Comparison of ENCODE assay signal across 20 cellular contexts in the genomic region with DNA sequence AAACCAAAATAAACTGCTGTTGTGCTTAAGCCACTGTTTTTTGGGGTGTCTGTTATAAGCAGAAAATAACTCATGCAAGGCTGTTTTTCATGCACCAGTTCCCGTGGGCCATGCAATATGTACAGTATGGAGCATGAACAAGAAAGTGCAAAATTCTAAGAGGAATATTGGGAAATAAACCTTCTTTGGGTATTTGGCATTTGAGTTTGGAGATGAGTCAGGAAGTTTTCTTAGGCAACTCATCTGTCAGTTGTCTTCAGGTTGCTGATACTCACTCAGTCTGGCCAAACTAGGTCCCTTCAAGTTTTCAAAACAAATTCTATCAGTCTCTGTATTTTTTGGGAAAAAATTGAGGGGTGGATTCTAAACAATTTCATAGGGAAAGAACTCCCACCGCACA. TPM values are rescaled to one million over a fixed set of nuclear protein-coding genes. Genes with fewer than 3 reads are reported as not detected.
DNase-seq lines count a peak whose midpoint lies in the region; ATAC-seq, FAIRE-seq and TF ChIP-seq lines count a peak whose summit lies in the region.
"Had no signal": no experiment of that assay in that cellular context is flagged by ENCODE, and none has a peak within 500 bp of the region (broad histone marks: within the 10 kb centered on the region; RNA-seq: fewer than 3 reads in every experiment).

No MANE protein-coding gene starts in this region.

- no peak for TF ChIP-seq RAD21 in GM12878 (IDR thresholded peaks at IDR 0.05; ENCODE audit: insufficient read depth, low read depth, low read length)

- intact Hi-C loops in GM12878 (cut with micrococcal nuclease; ENCODE audit: unreplicated experiment) = no loop called here

- WGBS in GM12878 (ENCODE audit: insufficient coverage, insufficient replicate concordance, low lambda C conversion rate, missing lambda C conversion rate) = 20% methylated on average over 2 of the region's 2 CpGs

- TF ChIP-seq POLR2A in GM12878 (IDR thresholded peaks at IDR 0.05; ENCODE audit: low read depth, low read length) (no peak), H54 (IDR thresholded peaks at IDR 0.05; ENCODE audit: low read depth, low read length) (no peak)

- H3K9me3 ChIP-seq in BLaER1 treated with 17β-estradiol and CSF1 and Interleukin-3, amounts not matched to agents 10 nM and 100 nM (replicated peaks in 1 of 11) = no peaks in the 10 kb centered on the region
- no peaks in the 10 kb centered on the region for H3K9me3 ChIP-seq in Loucy (ENCODE audit: insufficient read depth, low read depth, low read length)
- no peaks in the 10 kb centered on the region for H3K9me3 ChIP-seq in GM12878 (replicated peaks; ENCODE audit: control insufficient read depth, insufficient read depth, low read length)

- no peaks in the 10 kb centered on the region for H3K27me3 ChIP-seq in BLaER1 treated with 17β-estradiol and CSF1 and Interleukin-3, amounts not matched to agents 10 nM and 100 nM
- H3K27me3 ChIP-seq in Loucy (ENCODE audit: insufficient read depth, low read length, poor library complexity, severe bottlenecking) (no peaks in the 10 kb centered on the region), GM12878 (replicated peaks in 1 of 2; ENCODE audit: control insufficient read depth in 2 of 2, insufficient read depth in 2 of 2, low read length in 1 of 2) (no peaks in the 10 kb centered on the region; a peak in 1 of 4 replicates), brain microvascular endothelial cell (replicated peaks) (peaks cover 4% of the 10 kb centered on the region)

- peak overlapping the region; percentile 19 to 89 (median 35); a peak in 17 of 22 replicates for H3K4me2 ChIP-seq in BLaER1 treated with 17β-estradiol and CSF1 and Interleukin-3, amounts not matched to agents 10 nM and 100 nM
- H3K4me2 ChIP-seq in Loucy (ENCODE audit: low read depth, low read length, poor library complexity, severe bottlenecking) (peak overlapping the region; percentile 40), GM12878 (ENCODE audit: control insufficient read depth, insufficient read depth) (0 out of 2 replicates have a peak overlapping the region, but pooled peaks have one; percentile 21)

- BruUV-seq in GM12878 (replicated peaks; lab: Mats Ljungman, UMichigan) = no TSS peak

- POLR2A ChIA-PET in GM12878 (lab: Charles Lee) = no interaction called here

- no peak for FAIRE-seq in GM12878 (lab: Jason Lieb, UNC)
- FAIRE-seq in H54 (lab: Jason Lieb, UNC) = no peak
- FAIRE-seq: D721Med, RCC 7860 had no signal

- no peaks in the 10 kb centered on the region for H3K9me2 ChIP-seq in Loucy (replicated peaks; ENCODE audit: low read depth, low read length)

- 0 out of 2 replicates have a peak overlapping the region, but pooled peaks have one; percentile 51 for H2AFZ ChIP-seq in Loucy (ENCODE audit: low read length)
- no peak overlapping the region for H2AFZ ChIP-seq in GM12878 (ENCODE audit: control insufficient read depth, low read depth, low read length)

- in situ Hi-C loops in GM12878 (cut with MboI) = no loop called here
- in situ Hi-C loops in brain microvascular endothelial cell (cut with HindIII; ENCODE audit: low pct_ligation_motif_present, low sequenced_read_pairs) = no loop called here

- H3K27ac ChIP-seq in BLaER1 treated with 17β-estradiol and CSF1 and Interleukin-3, amounts not matched to agents 10 nM and 100 nM = no peak overlapping the region; a peak in 1 of 22 replicates
- H3K27ac ChIP-seq in GM12878 (ENCODE audit: control insufficient read depth, insufficient read depth) (no peak overlapping the region), brain microvascular endothelial cell (no peak overlapping the region)

- no peaks in the 10 kb centered on the region for H3F3A ChIP-seq in Loucy (ENCODE audit: low read depth)

- no peaks in the 10 kb centered on the region for H4K20me1 ChIP-seq in BLaER1 treated with 17β-estradiol and CSF1 and Interleukin-3, amounts not matched to agents 10 nM and 100 nM
- H4K20me1 ChIP-seq in Loucy (ENCODE audit: insufficient read depth, low read length, poor library complexity, severe bottlenecking) (no peaks in the 10 kb centered on the region), GM12878 (ENCODE audit: control insufficient read depth, insufficient read depth) (no peaks in the 10 kb centered on the region)

- RAD21 ChIA-PET in GM12878 (lab: Charles Lee; ENCODE audit: unreplicated experiment) = no interaction called here

- TF ChIP-seq EP300 in GM12878 (IDR thresholded peaks at IDR 0.05; ENCODE audit: borderline replicate concordance in 1 of 2, control insufficient read depth in 1 of 2, low read depth in 2 of 2, low read length in 2 of 2) = no peak

- no peaks in the 10 kb centered on the region for H3K36me3 ChIP-seq in BLaER1 treated with 17β-estradiol and CSF1 and Interleukin-3, amounts not matched to agents 10 nM and 100 nM
- H3K36me3 ChIP-seq in Loucy (ENCODE audit: insufficient read depth, low read length) (no peaks in the 10 kb centered on the region), GM12878 (ENCODE audit: control insufficient read depth in 2 of 2, insufficient read depth in 2 of 2, low read length in 1 of 2) (no peaks in the 10 kb centered on the region), brain microvascular endothelial cell (replicated peaks) (no peaks in the 10 kb centered on the region)

- no peak; the same call in 2 of the 3 replicates for ATAC-seq in GM12878

- peaks cover 32 to 63% (median 41%) of the 10 kb centered on the region in 10 experiments for H3K4me1 ChIP-seq in BLaER1 treated with 17β-estradiol and CSF1 and Interleukin-3, amounts not matched to agents 10 nM and 100 nM
- H3K4me1 ChIP-seq in Loucy (ENCODE audit: insufficient read depth, low read length, poor library complexity, severe bottlenecking) (no peaks in the 10 kb centered on the region), GM12878 (ENCODE audit: control insufficient read depth, insufficient read depth, low read length) (no peaks in the 10 kb centered on the region)

- H3K9ac ChIP-seq in BLaER1 treated with 17β-estradiol and CSF1 and Interleukin-3, amounts not matched to agents 10 nM and 100 nM = no peak overlapping the region; a peak in 1 of 22 replicates
- H3K9ac ChIP-seq in Loucy (ENCODE audit: low read depth, low read length, poor library complexity, severe bottlenecking) (no peak overlapping the region), GM12878 (ENCODE audit: control insufficient read depth, insufficient read depth, low read length) (no peak overlapping the region)

- no peak for DNase-seq in GM12878 (ENCODE audit: low read depth, low spot score)
- peak; percentile 43 for DNase-seq in fibroblast of peridontal ligament (ENCODE audit: extremely low read depth)
- DNase-seq in NCI-H1436 treated with DMSO at 0.1 percent for 48 hours (lab: John Stamatoyannopoulos, UW) = no peak
- DNase-seq in DMS153 (lab: John Stamatoyannopoulos, UW) = no peak
- DNase-seq in H54 (ENCODE audit: insufficient read length, low spot score) = no peak
- no peak for DNase-seq in brain microvascular endothelial cell
- DNase-seq: AML-193; CD4-positive, alpha-beta memory T cell; DND-41; GF-D8; H7; NCI-H1105; NCI-H187; NCI-H2171; NCI-H82; SHP77 treated with DMSO at 0.1 percent for 48 hours had no signal

- H3K4me3 ChIP-seq in BLaER1 treated with 17β-estradiol and CSF1 and Interleukin-3, amounts not matched to agents 10 nM and 100 nM = no peak overlapping the region
- H3K4me3 ChIP-seq in Loucy (ENCODE audit: low read length, poor library complexity, severe bottlenecking) = no peak overlapping the region
- H3K4me3 ChIP-seq in GM12878 = no peak overlapping the region
- H3K4me3 ChIP-seq in brain microvascular endothelial cell (ENCODE audit: low read depth, low read length) = no peak overlapping the region

- CTCF ChIA-PET in GM12878 (lab: Yijun Ruan, JAX) = interaction anchor here (1.1 kb wide), 1 partner anchor 14 kb away, joined by 4 read pairs; no protein-coding TSS in a partner anchor

- SMC1A ChIA-PET in GM12878 (lab: Charles Lee; ENCODE audit: uncharacterized antibody, unreplicated experiment) = interaction anchor here (1.0 kb wide), 1 partner anchor 689 kb away, joined by 3 read pairs; no protein-coding TSS in a partner anchor

- no peak for TF ChIP-seq CTCF in Loucy (conservative IDR thresholded peaks at IDR 0.05; ENCODE audit: low read length)
- no peak for TF ChIP-seq CTCF in GM12878 (IDR thresholded peaks at IDR 0.05 in 2 of 3, conservative IDR thresholded peaks at IDR 0.05 in 1 of 3; ENCODE audit: control insufficient read depth in 2 of 3, extremely low read depth in 1 of 3, insufficient read depth in 1 of 3, low read depth in 3 of 3, low read length in 3 of 3)
- TF ChIP-seq CTCF in brain microvascular endothelial cell (IDR thresholded peaks at IDR 0.05; ENCODE audit: low read depth, low read length, missing control alignments) = no peak

- H3K79me2 ChIP-seq in Loucy (ENCODE audit: insufficient read depth, low read length) = no peaks in the 10 kb centered on the region
- H3K79me2 ChIP-seq in GM12878 (ENCODE audit: control insufficient read depth, insufficient read depth, low read length) = no peaks in the 10 kb centered on the region

TF ChIP-seq in GM12878, 131 proteins besides CTCF, POLR2A, EP300 and RAD21 (continues in another document):
- TF ChIP-seq RCOR1 (conservative IDR thresholded peaks at IDR 0.05; ENCODE audit: low read depth, low read length) = no peak
- TF ChIP-seq JUNB (IDR thresholded peaks at IDR 0.05) = no peak

RNA-seq across cellular contexts. Expression of gene ZFAND3, which starts 14.9 kb away (rescaled TPM):
- 26.2 and 26.9 TPM in 2 replicates for total RNA-seq in GM12878 (2013; cell fraction: nucleolus; rRNA removed)
- 8.2 and 10.7 TPM in 2 replicates for total RNA-seq in GM12878 (2014; rRNA removed)
- 18.2 and 19.1 TPM in 2 replicates for total RNA-seq in GM12878 (2014; rRNA removed; fragmentation: Illumina TruSeq; extraction: Trizol)
- 34.4 and 38.0 TPM in 2 replicates for total RNA-seq in GM12878 (2021)
- polyA plus RNA-seq in GM12878 (2011; ENCODE audit: low read depth) = 25.3 TPM
- 16.0 and 17.0 TPM in 2 replicates for polyA plus RNA-seq in GM12878 (2011; rRNA removed)
- polyA plus RNA-seq in GM12878 (2011; cell fraction: cytosol; rRNA removed) = 9.5 and 13.2 TPM in 2 replicates
- 7.8 and 10.9 TPM in 2 replicates for polyA plus RNA-seq in GM12878 (2011; cell fraction: nucleus; rRNA removed)
- 50.6 and 56.3 TPM in 2 replicates for polyA plus RNA-seq in GM12878 (2012)
- 29.1 and 34.3 TPM in 2 replicates for polyA plus RNA-seq in GM12878 (2014; fragmentation: Illumina TruSeq; extraction: Trizol)
- 1 to 10 TPM in 1 of 2 experiments, under 1 TPM in 1; 0.90 to 1.8 TPM for polyA plus RNA-seq in GM12878 (2014; fragmentation: Nextera tagmentation; extraction: Ambion mirVana)
- polyA plus RNA-seq in GM12878 (2014; rRNA removed) = 16.9 and 17.2 TPM in 2 replicates
- polyA plus RNA-seq in GM12878 (2016; fragmentation: Nextera tagmentation; extraction: Ambion mirVana) = 10 to 100 TPM in 1 of 2 experiments, 1 to 10 TPM in 1; 5.3 to 15.7 TPM
- polyA minus RNA-seq in GM12878 (2011; rRNA and poly(A)+ RNA removed) = 10.6 and 11.9 TPM in 2 replicates
- polyA minus RNA-seq in GM12878 (2011; cell fraction: cytosol; rRNA and poly(A)+ RNA removed) = 13.6 and 16.2 TPM in 2 replicates
- polyA minus RNA-seq in GM12878 (2011; cell fraction: nucleus; rRNA and poly(A)+ RNA removed) = 10.0 and 25.9 TPM in 2 replicates
